Comparison of ENCODE assay signal across 1 cellular context in the genomic region with DNA sequence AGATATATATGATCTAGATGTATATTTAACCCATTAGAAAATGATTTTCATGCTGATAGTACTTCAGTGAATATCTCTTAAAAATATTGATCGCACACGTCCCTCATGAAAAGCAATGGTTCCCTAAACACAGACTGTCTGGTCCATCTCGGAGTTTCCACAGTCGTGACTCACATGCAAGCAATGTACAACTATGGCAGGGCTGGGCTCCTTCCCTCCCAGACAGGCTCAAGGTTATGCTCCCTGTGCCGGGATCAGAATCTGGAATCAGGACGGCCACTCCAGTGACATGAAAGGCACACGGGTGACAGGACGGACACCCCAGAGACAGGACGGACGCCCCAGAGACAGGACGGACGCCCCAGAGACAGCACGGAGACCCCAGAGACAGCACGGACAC.
TF ChIP-seq lines count a peak whose summit lies in the region.

No MANE protein-coding gene starts in this region.

TF ChIP-seq in A549, 52 proteins besides CTCF, POLR2A, EP300 and RAD21:
- no peak for TF ChIP-seq KDM5A (IDR thresholded peaks at IDR 0.05)
- TF ChIP-seq GATA3 (IDR thresholded peaks at IDR 0.05; ENCODE audit: borderline replicate concordance) = no peak
- TF ChIP-seq CBX2 (IDR thresholded peaks at IDR 0.05; ENCODE audit: borderline replicate concordance, low read depth) = no peak
- no peak for TF ChIP-seq ZC3H11A (IDR thresholded peaks at IDR 0.05)
- no peak for TF ChIP-seq FOSL2 (IDR thresholded peaks at IDR 0.05)
- TF ChIP-seq FOSL2 (CRISPR knock-in tag; IDR thresholded peaks at IDR 0.05) = peak; percentile 64
- TF ChIP-seq ZSCAN20 (CRISPR knock-in tag; IDR thresholded peaks at IDR 0.05) = no peak
TF ChIP-seq in A549: peak in this region for 1.
